Comparison of ENCODE assay signal across 21 cellular contexts in genomic region chr7:127039541-127039940, GRCh38.
DNase-seq lines count a peak whose midpoint lies in the region; FAIRE-seq and TF ChIP-seq lines count a peak whose summit lies in the region.
"Had no signal": no experiment of that assay in that cellular context is flagged by ENCODE, and none has a peak within 500 bp of the region (broad histone marks: within the 10 kb centered on the region; RNA-seq: fewer than 3 reads in every experiment).

No MANE protein-coding gene starts in this region.

- H3K27ac ChIP-seq in HL-60 (replicated peaks), result no peak overlapping the region
- H3K27ac ChIP-seq in H1 (ENCODE audit: low read depth, low read length), result no peak overlapping the region
- no peak overlapping the region for H3K27ac ChIP-seq in mesendoderm (ENCODE audit: low read depth, low read length)
- H3K27ac ChIP-seq in A673 (ENCODE audit: low read depth, low read length, poor library complexity, severe bottlenecking), result no peak overlapping the region
- H3K27ac ChIP-seq: BLaER1 treated with 17β-estradiol and CSF1 and Interleukin-3, amounts not matched to agents 10 nM and 100 nM; C4-2B had no signal

- H3K79me2 ChIP-seq in H1 (ENCODE audit: control insufficient read depth in 1 of 2, insufficient read depth in 2 of 2, low read length in 2 of 2), result no peaks in the 10 kb centered on the region
- no peaks in the 10 kb centered on the region for H3K79me2 ChIP-seq in mesendoderm (ENCODE audit: control insufficient read depth, insufficient read depth, low read length)

- peak; percentile 20 to 57 for DNase-seq in HL-60 (ENCODE audit: low read depth in 1 of 2, low spot score in 1 of 2)
- DNase-seq in H1 (ENCODE audit: low read depth in 1 of 2, low spot score in 2 of 2), result no peak
- peak; percentile 7 for DNase-seq in mesendoderm
- DNase-seq in T-helper 2 cell, result no peak
- no peak for DNase-seq in A673 (ENCODE audit: low spot score)
- DNase-seq in SKM-1 treated with dmso at 0.1 percent for 144 hours (lab: John Stamatoyannopoulos, UW; ENCODE audit: unreplicated experiment), result no peak
- DNase-seq: 8988T; AML-193; Caco-2; Calu3; CD4-positive, alpha-beta T cell; CD8-positive, alpha-beta T cell; DMS79 treated with DMSO at 0.1 percent for 48 hours; GF-D8 had no signal

- H3K23ac ChIP-seq in H1 (ENCODE audit: insufficient read length), result no peak overlapping the region
- no peak overlapping the region for H3K23ac ChIP-seq in mesendoderm (ENCODE audit: low read length)

- H4K91ac ChIP-seq in H1 (replicated peaks; ENCODE audit: insufficient read length, low read length), result no peak overlapping the region

- TF ChIP-seq CTCF in HL-60 (IDR thresholded peaks at IDR 0.05; ENCODE audit: insufficient read depth, low read length) (no peak), H1 (IDR thresholded peaks at IDR 0.05; ENCODE audit: control extremely low read depth in 1 of 3, insufficient read depth in 1 of 3, low read depth in 1 of 3, low read length in 3 of 3) (no peak), A673 (conservative IDR thresholded peaks at IDR 0.05; ENCODE audit: low read depth, low read length) (no peak)

- H3K9ac ChIP-seq in H1 (replicated peaks in 1 of 4; ENCODE audit: extremely low read depth in 1 of 4, low read depth in 3 of 4, low read length in 3 of 4) (no peak overlapping the region), mesendoderm (ENCODE audit: low read length) (no peak overlapping the region)
- H3K9ac ChIP-seq: BLaER1 treated with 17β-estradiol and CSF1 and Interleukin-3, amounts not matched to agents 10 nM and 100 nM had no signal

- H2BK5ac ChIP-seq in H1 (ENCODE audit: low read depth, low read length) (no peak overlapping the region), mesendoderm (ENCODE audit: low read length) (no peak overlapping the region)

- H3K18ac ChIP-seq in H1 (ENCODE audit: extremely low read depth, low read length) (no peak overlapping the region), mesendoderm (ENCODE audit: low read length) (no peak overlapping the region)

- POLR2A ChIA-PET in H1 (lab: Charles Lee; ENCODE audit: partially characterized antibody), result no interaction called here
- POLR2A ChIA-PET in A673 (lab: Charles Lee; ENCODE audit: low non-redundant PET), result no interaction called here

- H2BK20ac ChIP-seq in H1 (ENCODE audit: low read length), result no peak overlapping the region

- H3K79me1 ChIP-seq in H1 (ENCODE audit: low read depth, low read length) (no peaks in the 10 kb centered on the region), mesendoderm (ENCODE audit: low read length) (no peaks in the 10 kb centered on the region)

- no peak for FAIRE-seq in H1 (lab: Jason Lieb, UNC)
- FAIRE-seq: A204.1, D721Med, G401.6, GM12891, GM19239 had no signal

- BruUV-seq in A673 (replicated peaks; lab: Mats Ljungman, UMichigan), result no TSS peak

- H3K4ac ChIP-seq in H1 (replicated peaks; ENCODE audit: insufficient read length, low read depth, low read length) (no peak overlapping the region), mesendoderm (ENCODE audit: low read depth, low read length) (no peak overlapping the region)

- H3K23me2 ChIP-seq in H1 (ENCODE audit: low read depth, low read length), result no peaks in the 10 kb centered on the region

- no peak overlapping the region for H2BK120ac ChIP-seq in H1 (replicated peaks; ENCODE audit: low read depth, low read length)
- H2BK120ac ChIP-seq in mesendoderm (ENCODE audit: low read depth, low read length), result no peak overlapping the region

- H3K4me1 ChIP-seq in H1 (replicated peaks in 1 of 4; ENCODE audit: control insufficient read depth in 3 of 4, insufficient read depth in 4 of 4, low read length in 3 of 4) (no peaks in the 10 kb centered on the region), mesendoderm (ENCODE audit: control insufficient read depth, low read depth, low read length) (no peaks in the 10 kb centered on the region), A673 (ENCODE audit: insufficient read depth, low read length, poor library complexity, severe bottlenecking) (no peaks in the 10 kb centered on the region)
- H3K4me1 ChIP-seq: BLaER1 treated with 17β-estradiol and CSF1 and Interleukin-3, amounts not matched to agents 10 nM and 100 nM; Caco-2 had no signal

- TF ChIP-seq RAD21 in H1 (IDR thresholded peaks at IDR 0.05 in 1 of 2, conservative IDR thresholded peaks at IDR 0.05 in 1 of 2; ENCODE audit: low read depth in 2 of 2, low read length in 2 of 2), result no peak

- no peak overlapping the region for H3K4me3 ChIP-seq in HL-60 (replicated peaks; ENCODE audit: insufficient read depth, low read length)
- no peak overlapping the region for H3K4me3 ChIP-seq in H1 (ENCODE audit: extremely low read depth in 1 of 4, insufficient read depth in 2 of 4, low read depth in 3 of 4, low read length in 4 of 4)
- no peak overlapping the region for H3K4me3 ChIP-seq in mesendoderm (ENCODE audit: low read length)
- no peak overlapping the region for H3K4me3 ChIP-seq in A673 (ENCODE audit: low read depth, low read length, poor library complexity, severe bottlenecking)
- H3K4me3 ChIP-seq: BLaER1 treated with 17β-estradiol and CSF1 and Interleukin-3, amounts not matched to agents 10 nM and 100 nM had no signal

- H3K27me3 ChIP-seq in HL-60 (ENCODE audit: insufficient read depth, poor library complexity, severe bottlenecking), result no peaks in the 10 kb centered on the region
- no peaks in the 10 kb centered on the region for H3K27me3 ChIP-seq in H1 (replicated peaks in 1 of 4; ENCODE audit: control insufficient read depth in 3 of 4, extremely low read depth in 1 of 4, insufficient read depth in 3 of 4, low read length in 3 of 4)
- H3K27me3 ChIP-seq in mesendoderm (ENCODE audit: insufficient read depth, low read length, poor library complexity), result no peaks in the 10 kb centered on the region
- H3K27me3 ChIP-seq in A673 (replicated peaks; ENCODE audit: insufficient read depth, low read depth, low read length, poor library complexity), result no peaks in the 10 kb centered on the region
- H3K27me3 ChIP-seq: BLaER1 treated with 17β-estradiol and CSF1 and Interleukin-3, amounts not matched to agents 10 nM and 100 nM had no signal

- H3K56ac ChIP-seq in H1 (replicated peaks; ENCODE audit: insufficient read length, low read depth, low read length), result no peak overlapping the region
- no peak overlapping the region for H3K56ac ChIP-seq in mesendoderm (ENCODE audit: low read length)

- no peak overlapping the region for H3K14ac ChIP-seq in H1 (ENCODE audit: insufficient read length)

- TF ChIP-seq EP300 in H1 (IDR thresholded peaks at IDR 0.05; ENCODE audit: borderline replicate concordance in 1 of 2, low read depth in 2 of 2, low read length in 2 of 2), result no peak

- H4K5ac ChIP-seq in H1 (ENCODE audit: insufficient read length, low read depth, low read length) (no peak overlapping the region), mesendoderm (ENCODE audit: low read length) (no peak overlapping the region)

- H3K4me2 ChIP-seq in H1 (ENCODE audit: insufficient read depth in 1 of 2, low read depth in 2 of 2, low read length in 2 of 2) (no peak overlapping the region), mesendoderm (ENCODE audit: low read length) (no peak overlapping the region)
- H3K4me2 ChIP-seq: BLaER1 treated with 17β-estradiol and CSF1 and Interleukin-3, amounts not matched to agents 10 nM and 100 nM had no signal

- H2BK15ac ChIP-seq in H1 (ENCODE audit: low read length), result no peak overlapping the region
- no peak overlapping the region for H2BK15ac ChIP-seq in mesendoderm (replicated peaks; ENCODE audit: low read depth)

- WGBS in H1 (ENCODE audit: extremely low coverage in 1 of 2, insufficient coverage in 1 of 2, insufficient read length in 1 of 2, insufficient replicate concordance in 2 of 2, low coverage in 1 of 2, low lambda C conversion rate in 2 of 2, missing lambda C conversion rate in 1 of 2), 2 experiments, result no CpG with 5 or more reads among the region's 3 CpGs
- no CpG with 5 or more reads among the region's 3 CpGs for WGBS in mesendoderm (ENCODE audit: extremely low coverage, insufficient coverage, low lambda C conversion rate)

- no peaks in the 10 kb centered on the region for H3K9me3 ChIP-seq in H1 (ENCODE audit: insufficient read depth in 2 of 2, low read depth in 1 of 2, low read length in 1 of 2)
- H3K9me3 ChIP-seq in A673 (ENCODE audit: low read depth, low read length, poor library complexity, severe bottlenecking), result no peaks in the 10 kb centered on the region
- H3K9me3 ChIP-seq: BLaER1 treated with 17β-estradiol and CSF1 and Interleukin-3, amounts not matched to agents 10 nM and 100 nM; Caco-2 had no signal

- no peak for TF ChIP-seq POLR2A in H1 (IDR thresholded peaks at IDR 0.05; ENCODE audit: control extremely low read depth in 1 of 2, low read depth in 2 of 2, low read length in 2 of 2)

- CTCF ChIA-PET in H1 (lab: Charles Lee; ENCODE audit: partially characterized antibody) (no interaction called here), A673 (lab: Charles Lee) (no interaction called here)

- no peaks in the 10 kb centered on the region for H4K20me1 ChIP-seq in H1 (replicated peaks in 1 of 2; ENCODE audit: control insufficient read depth in 1 of 2, insufficient read depth in 2 of 2, low read length in 2 of 2)
- H4K20me1 ChIP-seq: BLaER1 treated with 17β-estradiol and CSF1 and Interleukin-3, amounts not matched to agents 10 nM and 100 nM had no signal

- H2AK5ac ChIP-seq in H1 (ENCODE audit: low read depth, low read length) (no peak overlapping the region), mesendoderm (ENCODE audit: low read length) (no peak overlapping the region)

- H2BK12ac ChIP-seq in H1 (ENCODE audit: low read depth, low read length), result no peak overlapping the region

- intact Hi-C loops in A673 (cut with micrococcal nuclease; ENCODE audit: unreplicated experiment), result no loop called here

- H2AFZ ChIP-seq in H1 (ENCODE audit: low read length), result no peak overlapping the region

- H3K36me3 ChIP-seq in H1 (ENCODE audit: control insufficient read depth in 2 of 4, insufficient read depth in 4 of 4, low read length in 3 of 4) (no peaks in the 10 kb centered on the region), mesendoderm (ENCODE audit: control insufficient read depth, insufficient read depth, low read length) (no peaks in the 10 kb centered on the region), A673 (ENCODE audit: insufficient read depth, low read length, poor library complexity, severe bottlenecking) (no peaks in the 10 kb centered on the region)
- H3K36me3 ChIP-seq: BLaER1 treated with 17β-estradiol and CSF1 and Interleukin-3, amounts not matched to agents 10 nM and 100 nM had no signal

- H4K8ac ChIP-seq in H1 (ENCODE audit: extremely low read depth, insufficient read depth, low read length), result no peak overlapping the region
- H4K8ac ChIP-seq in mesendoderm (ENCODE audit: low read depth, low read length), result no peak overlapping the region

TF ChIP-seq in H1, 55 proteins besides CTCF, POLR2A, EP300 and RAD21:
- no peak for TF ChIP-seq HDAC2 (IDR thresholded peaks at IDR 0.05; ENCODE audit: borderline replicate concordance in 1 of 2, low read depth in 2 of 2, low read length in 2 of 2)
- TF ChIP-seq EGR1 (IDR thresholded peaks at IDR 0.05; ENCODE audit: borderline replicate concordance, low read depth, low read length), result peak; percentile 52; the same call in 1 of the 2 replicates

Comparison
In these comparisons a context has a peak if more than half of its experiments do, and no peak if none do; other contexts are left out.
1. DNase-seq: peak in HL-60 (2 of 2) and mesendoderm (single experiment); none in H1 (0 of 2), T-helper 2 cell (0 of 5), A673 (single experiment) and SKM-1 treated with dmso at 0.1 percent for 144 hours (single experiment).